Comparison of ENCODE assay signal across 1 cellular context in genomic region chr11:63938481-63939350, GRCh38.
A peak's percentile ranks its signal among the peaks of the same experiment; 100 is the strongest.
TF ChIP-seq lines count a peak whose summit lies in the region.

Gene NAA40 (plus strand): TSS chr11:63939002. CDS start chr11:63939097, 95 bp downstream.

TF ChIP-seq in HepG2, 621 proteins besides CTCF, POLR2A, EP300 and RAD21 (continued from another document and continues in another):
- peak; percentile 76; the same call in 1 of the 2 replicates for TF ChIP-seq POGK (CRISPR knock-in tag; conservative IDR thresholded peaks at IDR 0.05)
- TF ChIP-seq ZNF75D (CRISPR knock-in tag; IDR thresholded peaks at IDR 0.05; ENCODE audit: borderline replicate concordance) = no peak
- TF ChIP-seq ZMYM4 (CRISPR knock-in tag; IDR thresholded peaks at IDR 0.05) = 0 out of 2 replicates have a peak, but pooled peaks have one; percentile 28
- TF ChIP-seq ZFP41 (CRISPR knock-in tag; IDR thresholded peaks at IDR 0.05; ENCODE audit: borderline replicate concordance) = no peak
- TF ChIP-seq FOXK1 (CRISPR knock-in tag; IDR thresholded peaks at IDR 0.05; ENCODE audit: borderline replicate concordance, low read depth) = peak; percentile 63; the same call in 1 of the 2 replicates
- TF ChIP-seq ZBTB33 (CRISPR knock-in tag; IDR thresholded peaks at IDR 0.05) = no peak
- no peak for TF ChIP-seq CENPX (CRISPR knock-in tag; IDR thresholded peaks at IDR 0.05)
- no peak for TF ChIP-seq BCLAF1 (IDR thresholded peaks at IDR 0.05)
- TF ChIP-seq AKNA (CRISPR knock-in tag; IDR thresholded peaks at IDR 0.05; ENCODE audit: borderline replicate concordance) = no peak
- TF ChIP-seq AGO2 (optimal IDR thresholded peaks at IDR 0.05; ENCODE audit: low read depth, low read length) = no peak
- TF ChIP-seq ZBTB44 (CRISPR knock-in tag; IDR thresholded peaks at IDR 0.05) = 0 out of 2 replicates have a peak, but pooled peaks have one; percentile 22
- TF ChIP-seq MYPOP (CRISPR knock-in tag; IDR thresholded peaks at IDR 0.05) = peak; percentile 95
- TF ChIP-seq ZNF674 (CRISPR knock-in tag; IDR thresholded peaks at IDR 0.05; ENCODE audit: low read depth) = no peak
- no peak for TF ChIP-seq ZNF850 (CRISPR knock-in tag; conservative IDR thresholded peaks at IDR 0.05)
- TF ChIP-seq ASH2L (IDR thresholded peaks at IDR 0.05; ENCODE audit: insufficient read length, low read depth, low read length) = peak; percentile 27
- TF ChIP-seq ZHX2 (IDR thresholded peaks at IDR 0.05; ENCODE audit: low read depth) = peak; percentile 56
- no peak for TF ChIP-seq ZHX2 (CRISPR knock-in tag; IDR thresholded peaks at IDR 0.05; ENCODE audit: borderline replicate concordance)
- TF ChIP-seq PTBP1 (IDR thresholded peaks at IDR 0.05; ENCODE audit: low read depth, low read length, poor library complexity, severe bottlenecking) = no peak
- TF ChIP-seq MNT (IDR thresholded peaks at IDR 0.05) = peak; percentile 45; the same call in 1 of the 2 replicates
- 0 out of 2 replicates have a peak, but pooled peaks have one; percentile 72 for TF ChIP-seq CCDC6 (CRISPR knock-in tag; IDR thresholded peaks at IDR 0.05)
- TF ChIP-seq ZSCAN20 (CRISPR knock-in tag; IDR thresholded peaks at IDR 0.05; ENCODE audit: borderline replicate concordance) = no peak
- TF ChIP-seq ZBTB25 (CRISPR knock-in tag; IDR thresholded peaks at IDR 0.05) = peak; percentile 43; the same call in 1 of the 2 replicates
- TF ChIP-seq KLF16 (CRISPR knock-in tag; IDR thresholded peaks at IDR 0.05) = peak in 1 of 2 experiments; percentile 90; a peak in 1 of 4 replicates
- peak; percentile 43 for TF ChIP-seq PHF8 (CRISPR knock-in tag; IDR thresholded peaks at IDR 0.05)
- no peak for TF ChIP-seq ZNF343 (CRISPR knock-in tag; IDR thresholded peaks at IDR 0.05)
- 0 out of 2 replicates have a peak, but pooled peaks have one; percentile 15 for TF ChIP-seq ZNF121 (CRISPR knock-in tag; IDR thresholded peaks at IDR 0.05)
- TF ChIP-seq HOXA9 (CRISPR knock-in tag; IDR thresholded peaks at IDR 0.05; ENCODE audit: borderline replicate concordance) = no peak
- no peak for TF ChIP-seq ELF1 (CRISPR knock-in tag; IDR thresholded peaks at IDR 0.05)
- TF ChIP-seq NFIB (CRISPR knock-in tag; IDR thresholded peaks at IDR 0.05; ENCODE audit: borderline replicate concordance) = no peak
- peak; percentile 51 for TF ChIP-seq POLR2AphosphoS5 (IDR thresholded peaks at IDR 0.05; ENCODE audit: low read depth, low read length)
- TF ChIP-seq ZBTB7A (CRISPR knock-in tag; IDR thresholded peaks at IDR 0.05) = peak; percentile 13; the same call in 1 of the 2 replicates
- TF ChIP-seq ATM (IDR thresholded peaks at IDR 0.05; ENCODE audit: borderline replicate concordance) = no peak
